In genomic region chr6:37222992-37223391, GRCh38 we compare ENCODE assay signal across 8 cellular contexts. TPM values are rescaled to one million over a fixed set of nuclear protein-coding genes. Genes with fewer than 3 reads are reported as not detected.
DNase-seq lines count a peak whose midpoint lies in the region; ATAC-seq and TF ChIP-seq lines count a peak whose summit lies in the region.

No MANE protein-coding gene starts in this region.

- no peak for TF ChIP-seq EP300 in stomach (IDR thresholded peaks at IDR 0.05)

- H3K4me3 ChIP-seq in iPS-18a (ENCODE audit: low read length) (peak overlapping the region; percentile 61), stomach (peak overlapping the region; percentile 67 to 82 (median 75))

- peak overlapping the region; percentile 84 for H3K4me3 Mint-ChIP-seq in activated CD4-positive, alpha-beta T cell treated with anti-CD3 and anti-CD28 coated beads, Interleukin-2, amount 10 ng/mL, durations not matched to agents 24 days and 14 days
- peak overlapping the region; percentile 68 for H3K4me3 Mint-ChIP-seq in activated CD8-positive, alpha-beta T cell treated with anti-CD3 and anti-CD28 coated beads for 36 hours

- H3K9ac ChIP-seq in iPS-18a (ENCODE audit: low read length), result no peak overlapping the region

- peaks cover 2% of the 10 kb centered on the region for H3K36me3 Mint-ChIP-seq in activated CD4-positive, alpha-beta T cell treated with anti-CD3 and anti-CD28 coated beads, Interleukin-2, amount 10 ng/mL, durations not matched to agents 24 days and 14 days (ENCODE audit: low read depth)
- no peaks in the 10 kb centered on the region for H3K36me3 Mint-ChIP-seq in activated CD8-positive, alpha-beta T cell treated with anti-CD3 and anti-CD28 coated beads for 36 hours (ENCODE audit: low read depth)

- H3K9me3 ChIP-seq in iPS-18a (ENCODE audit: control insufficient read depth, low read depth, low read length) (no peaks in the 10 kb centered on the region), stomach (no peaks in the 10 kb centered on the region)

- CTCF ChIA-PET in activated CD8-positive, alpha-beta T cell treated with anti-CD3 and anti-CD28 coated beads for 36 hours (lab: Charles Lee), result interaction anchor here (1.3 to 23.4 kb wide), 4 partner anchors 13 to 199 kb away, joined by 3 to 784 read pairs (median 22); no protein-coding TSS in a partner anchor

- ATAC-seq in activated CD8-positive, alpha-beta T cell treated with anti-CD3 and anti-CD28 coated beads for 36 hours, result no peak
- no peak for ATAC-seq in HG03039 (IDR thresholded peaks at IDR 0.05; ENCODE audit: unreplicated experiment)
- no peak for ATAC-seq in HG02870 (IDR thresholded peaks at IDR 0.05; ENCODE audit: unreplicated experiment)

- H3K4me1 ChIP-seq in iPS-18a (ENCODE audit: control insufficient read depth, low read depth, low read length), result peaks cover 10% of the 10 kb centered on the region
- H3K4me1 ChIP-seq in stomach, result peaks cover 12 to 20% (median 15%) of the 10 kb centered on the region in 4 donors

- H3K27ac ChIP-seq in iPS-18a (ENCODE audit: low read length) (no peak overlapping the region), stomach (peak overlapping the region in 4 of 5 donors; percentile 59 to 79 (median 70))

- no peaks in the 10 kb centered on the region for H3K27me3 Mint-ChIP-seq in activated CD4-positive, alpha-beta T cell treated with anti-CD3 and anti-CD28 coated beads, Interleukin-2, amount 10 ng/mL, durations not matched to agents 24 days and 14 days
- H3K27me3 Mint-ChIP-seq in activated CD8-positive, alpha-beta T cell treated with anti-CD3 and anti-CD28 coated beads for 36 hours, result no peaks in the 10 kb centered on the region

- H3K27me3 ChIP-seq in iPS-18a (ENCODE audit: control insufficient read depth, insufficient read depth, low read length), result no peaks in the 10 kb centered on the region
- H3K27me3 ChIP-seq in stomach, result no peaks in the 10 kb centered on the region

- no peak for TF ChIP-seq POLR2A in stomach (IDR thresholded peaks at IDR 0.05)

- H3K9me3 Mint-ChIP-seq in activated CD4-positive, alpha-beta T cell treated with anti-CD3 and anti-CD28 coated beads, Interleukin-2, amount 10 ng/mL, durations not matched to agents 24 days and 14 days, result no peaks in the 10 kb centered on the region
- H3K9me3 Mint-ChIP-seq in activated CD8-positive, alpha-beta T cell treated with anti-CD3 and anti-CD28 coated beads for 36 hours, result no peaks in the 10 kb centered on the region

- POLR2A ChIA-PET in activated CD8-positive, alpha-beta T cell treated with anti-CD3 and anti-CD28 coated beads for 36 hours (lab: Charles Lee), result interaction anchor here (0.7 kb wide), 1 partner anchor 10 kb away, joined by 3 read pairs; no protein-coding TSS in a partner anchor

- H3K4me1 Mint-ChIP-seq in activated CD4-positive, alpha-beta T cell treated with anti-CD3 and anti-CD28 coated beads, Interleukin-2, amount 10 ng/mL, durations not matched to agents 24 days and 14 days, result peaks cover 36% of the 10 kb centered on the region
- H3K4me1 Mint-ChIP-seq in activated CD8-positive, alpha-beta T cell treated with anti-CD3 and anti-CD28 coated beads for 36 hours (ENCODE audit: low read depth), result peaks cover 19% of the 10 kb centered on the region

- peak overlapping the region; percentile 54 for H3K27ac Mint-ChIP-seq in activated CD4-positive, alpha-beta T cell treated with anti-CD3 and anti-CD28 coated beads, Interleukin-2, amount 10 ng/mL, durations not matched to agents 24 days and 14 days
- no peak overlapping the region for H3K27ac Mint-ChIP-seq in activated CD8-positive, alpha-beta T cell treated with anti-CD3 and anti-CD28 coated beads for 36 hours

- H3K36me3 ChIP-seq in iPS-18a (ENCODE audit: control insufficient read depth, low read depth, low read length) (no peaks in the 10 kb centered on the region), stomach (no peaks in the 10 kb centered on the region)

- DNase-seq in activated CD4-positive, alpha-beta T cell treated with anti-CD3 and anti-CD28 coated beads, Interleukin-2, amount 10 ng/mL, durations not matched to agents 24 days and 14 days, result no peak
- DNase-seq in activated CD4-positive, alpha-beta T cell treated with anti-CD3 and anti-CD28 coated beads for 48 hours, result no peak
- DNase-seq in activated CD8-positive, alpha-beta T cell treated with anti-CD3 and anti-CD28 coated beads for 36 hours, result no peak
- DNase-seq in stomach, result no peak
- DNase-seq in NCI-H128 (lab: John Stamatoyannopoulos, UW; ENCODE audit: unreplicated experiment), result no peak

- intact Hi-C loops in activated CD4-positive, alpha-beta T cell treated with anti-CD3 and anti-CD28 coated beads, Interleukin-2, amount 10 ng/mL, durations not matched to agents 24 days and 14 days (cut with micrococcal nuclease), result loop anchor here (1.0 to 5.0 kb wide), 3 partner anchors 17 to 64 kb away; partner anchors contain the start of gene TMEM217
- intact Hi-C loops in activated CD8-positive, alpha-beta T cell treated with anti-CD3 and anti-CD28 coated beads for 36 hours (cut with micrococcal nuclease), result no loop called here
- intact Hi-C loops in stomach (cut with DNase I; ENCODE audit: low total_unique reads), result no loop called here

- TF ChIP-seq CTCF in activated CD8-positive, alpha-beta T cell treated with anti-CD3 and anti-CD28 coated beads for 36 hours (IDR thresholded peaks at IDR 0.05), result no peak
- TF ChIP-seq CTCF in stomach (IDR thresholded peaks at IDR 0.05), result no peak

RNA-seq across cellular contexts. Expression of gene TBC1D22B, which starts 34.6 kb away (rescaled TPM):
- 17.2 and 18.7 TPM in 2 replicates for total RNA-seq in activated CD4-positive, alpha-beta T cell treated with anti-CD3 and anti-CD28 coated beads, Interleukin-2, amount 10 ng/mL, durations not matched to agents 24 days and 14 days
- total RNA-seq in activated CD8-positive, alpha-beta T cell treated with anti-CD3 and anti-CD28 coated beads for 36 hours, result 10 to 100 TPM; 12.1 to 12.3 TPM
- 10 to 100 TPM in 1 of 5 donors, 1 to 10 TPM in 4; 3.5 to 16.3 (median 6.4) TPM for total RNA-seq in stomach
- 1 to 10 TPM; 5.8 to 6.4 (median 5.9) TPM for polyA plus RNA-seq in stomach

RNA-seq across cellular contexts. Expression of gene TMEM217, which starts 35.0 kb away (rescaled TPM):
- total RNA-seq in activated CD4-positive, alpha-beta T cell treated with anti-CD3 and anti-CD28 coated beads, Interleukin-2, amount 10 ng/mL, durations not matched to agents 24 days and 14 days, result 4.1 and 6.1 TPM in 2 replicates
- 1 to 10 TPM; 4.0 to 5.7 TPM for total RNA-seq in activated CD8-positive, alpha-beta T cell treated with anti-CD3 and anti-CD28 coated beads for 36 hours
- under 1 TPM in 1 of 5 donors, not detected in 4; 0.87 TPM for total RNA-seq in stomach
- polyA plus RNA-seq in stomach, result 1 to 10 TPM in 1 of 3 donors, under 1 TPM in 1, not detected in 1; 0.60 to 1.2 TPM

RNA-seq across cellular contexts. Expression of gene PIM1, which starts 53.0 kb away (rescaled TPM):
- 153 and 158 TPM in 2 replicates for total RNA-seq in activated CD4-positive, alpha-beta T cell treated with anti-CD3 and anti-CD28 coated beads, Interleukin-2, amount 10 ng/mL, durations not matched to agents 24 days and 14 days
- total RNA-seq in activated CD8-positive, alpha-beta T cell treated with anti-CD3 and anti-CD28 coated beads for 36 hours, result 100 to 1,000 TPM; 293 to 305 TPM
- 10 to 100 TPM in 4 of 5 donors, 1 to 10 TPM in 1; 9.8 to 52.9 (median 16.9) TPM for total RNA-seq in stomach
- polyA plus RNA-seq in stomach, result 10 to 100 TPM; 19.9 to 59.1 (median 25.5) TPM
